In the genomic region with DNA sequence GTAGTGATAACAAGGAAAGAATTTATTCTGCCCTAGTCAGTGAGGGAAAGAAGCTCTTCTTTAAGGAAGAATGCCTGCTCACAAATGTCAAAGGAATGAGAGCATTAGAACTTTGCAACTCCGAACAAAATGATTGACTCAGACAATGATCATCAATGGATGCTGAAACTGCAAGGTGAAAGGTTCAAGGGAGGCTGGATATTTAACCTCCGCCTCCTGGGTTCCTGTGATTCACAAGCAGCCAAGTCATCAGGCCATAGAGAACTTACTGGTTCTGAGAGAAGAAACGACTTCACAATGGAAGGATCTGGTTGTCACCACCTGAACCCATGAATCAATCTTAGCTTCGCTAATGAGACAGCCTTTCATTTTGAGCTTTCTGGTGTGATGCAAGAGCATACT, we compare ENCODE assay signal across 22 cellular contexts. TPM values are rescaled to one million over a fixed set of nuclear protein-coding genes. Genes with fewer than 3 reads are reported as not detected.
DNase-seq lines count a peak whose midpoint lies in the region; ATAC-seq and TF ChIP-seq lines count a peak whose summit lies in the region.
"Had no signal": no experiment of that assay in that cellular context is flagged by ENCODE, and none has a peak within 500 bp of the region (broad histone marks: within the 10 kb centered on the region; RNA-seq: fewer than 3 reads in every experiment).

No MANE protein-coding gene starts in this region.

- no peaks in the 10 kb centered on the region for H3K9me3 Mint-ChIP-seq in HFFc6
- H3K9me3 Mint-ChIP-seq: activated B cell treated with CpG ODN at 0.5 μM for 24 hours; activated naive CD4-positive, alpha-beta T cell treated with anti-CD3 and anti-CD28 coated beads, Interleukin-2, amount 50 U/mL, for 24 hours; memory B cell; neural crest cell had no signal

- H3K9me3 ChIP-seq in spleen: peaks cover 0 to 5% (median 0%) of the 10 kb centered on the region in 8 donors
- H3K9me3 ChIP-seq: transverse colon had no signal

- TF ChIP-seq CTCF in AG09309 (IDR thresholded peaks at IDR 0.05; ENCODE audit: control insufficient read depth, insufficient read depth, low read depth, low read length, missing control alignments) (no peak), HFFc6 (IDR thresholded peaks at IDR 0.05) (no peak), brain microvascular endothelial cell (IDR thresholded peaks at IDR 0.05; ENCODE audit: low read depth, low read length, missing control alignments) (no peak), spleen (IDR thresholded peaks at IDR 0.05 in 8 of 11, conservative IDR thresholded peaks at IDR 0.05 in 3 of 11) (no peak)

- H3K4me1 ChIP-seq in spleen: no peaks in the 10 kb centered on the region

- H3K27ac ChIP-seq in brain microvascular endothelial cell (peak overlapping the region; percentile 15), spleen (no peak overlapping the region)
- H3K27ac ChIP-seq: cardiac muscle cell, transverse colon had no signal

- H3K4me1 Mint-ChIP-seq in HFFc6 (ENCODE audit: low read depth): peaks cover 23% of the 10 kb centered on the region
- H3K4me1 Mint-ChIP-seq: activated B cell treated with CpG ODN at 0.5 μM for 24 hours; activated naive CD4-positive, alpha-beta T cell treated with anti-CD3 and anti-CD28 coated beads, Interleukin-2, amount 50 U/mL, for 24 hours; memory B cell; neural crest cell had no signal

- no peak for TF ChIP-seq POLR2A in spleen (IDR thresholded peaks at IDR 0.05)

- no peaks in the 10 kb centered on the region for H3K36me3 Mint-ChIP-seq in HFFc6 (ENCODE audit: low read depth)
- H3K36me3 Mint-ChIP-seq: activated naive CD4-positive, alpha-beta T cell treated with anti-CD3 and anti-CD28 coated beads, Interleukin-2, amount 50 U/mL, for 24 hours; memory B cell had no signal

- 0 out of 2 replicates have a peak, but pooled peaks cover 2% of the 10 kb centered on the region for H3K27me3 Mint-ChIP-seq in HFFc6 (ENCODE audit: insufficient read depth)

- no peak overlapping the region for H3K4me3 ChIP-seq in AG09309 (ENCODE audit: control insufficient read depth, low read depth, low read length)
- H3K4me3 ChIP-seq in brain microvascular endothelial cell (ENCODE audit: low read depth, low read length): no peak overlapping the region
- no peak overlapping the region for H3K4me3 ChIP-seq in spleen
- H3K4me3 ChIP-seq: cardiac muscle cell, transverse colon had no signal

- H3K4me3 Mint-ChIP-seq in HFFc6: peak overlapping the region; percentile 13
- H3K4me3 Mint-ChIP-seq: activated B cell treated with CpG ODN at 0.5 μM for 24 hours; activated naive CD4-positive, alpha-beta T cell treated with anti-CD3 and anti-CD28 coated beads, Interleukin-2, amount 50 U/mL, for 24 hours; memory B cell; neural crest cell had no signal

- no peaks in the 10 kb centered on the region for H3K27me3 ChIP-seq in brain microvascular endothelial cell (replicated peaks)
- peaks cover 0 to 23% (median 5%) of the 10 kb centered on the region in 7 donors for H3K27me3 ChIP-seq in spleen (replicated peaks in 1 of 7)
- H3K27me3 ChIP-seq: cardiac muscle cell, transverse colon had no signal

- H3K36me3 ChIP-seq in brain microvascular endothelial cell (replicated peaks) (no peaks in the 10 kb centered on the region), spleen (no peaks in the 10 kb centered on the region)
- H3K36me3 ChIP-seq: cardiac muscle cell, transverse colon had no signal

- no peak for ATAC-seq in GM19452 (IDR thresholded peaks at IDR 0.05; ENCODE audit: unreplicated experiment)
- ATAC-seq: right cardiac atrium had no signal

- peak overlapping the region; percentile 67 for H3K27ac Mint-ChIP-seq in HFFc6
- H3K27ac Mint-ChIP-seq: activated B cell treated with CpG ODN at 0.5 μM for 24 hours; activated naive CD4-positive, alpha-beta T cell treated with anti-CD3 and anti-CD28 coated beads, Interleukin-2, amount 50 U/mL, for 24 hours; memory B cell had no signal

- DNase-seq in AG09309 (ENCODE audit: low read depth): peak; percentile 38
- peak; percentile 86 for DNase-seq in HFFc6
- peak; percentile 65 for DNase-seq in brain microvascular endothelial cell
- DNase-seq in kidney glomerular epithelial cell (lab: John Stamatoyannopoulos, UW): peak; percentile 64
- no peak for DNase-seq in NCI-H2107 (lab: John Stamatoyannopoulos, UW)
- DNase-seq in spleen: no peak
- DNase-seq in midbrain (lab: John Stamatoyannopoulos, UW): no peak
- DNase-seq: activated B cell treated with CpG ODN at 0.5 μM for 24 hours; activated CD8-positive, alpha-beta memory T cell treated with anti-CD3 and anti-CD28 coated beads, Interleukin-2, amount 50 U/mL, for 4 hours; C1 segment of cervical spinal cord; DMS79 treated with DMSO at 0.1 percent for 48 hours; effector CD8-positive, alpha-beta T cell; NCI-H2029; NCI-H69; right cardiac atrium; stimulated activated CD4-positive, alpha-beta T cell treated with anti-CD3 and anti-CD28 coated beads, Interleukin-2, amount 100 ng/mL, for 48 hours; transverse colon had no signal

- intact Hi-C loops in spleen (cut with DNase I; ENCODE audit: low total_unique reads): no loop called here

- WGBS in spleen, 5 donors: 63 to 79% (median 68%) methylated on average over 4 of the region's 4 CpGs

- in situ Hi-C loops in brain microvascular endothelial cell (cut with HindIII; ENCODE audit: low pct_ligation_motif_present, low sequenced_read_pairs): no loop called here

RNA-seq across cellular contexts. Expression of gene SCNN1B, which starts 16.0 kb away (rescaled TPM):
- total RNA-seq in HFFc6 (2021; fragmentation: NEBNext Ultra II Directional; extraction: Animal tissue kit (Norgen Biotek cat#: 25700)): not detected
- total RNA-seq in spleen: 1 to 10 TPM in 6 of 7 donors, under 1 TPM in 1; 0.97 to 6.3 (median 3.5) TPM
- polyA plus RNA-seq in spleen: 1 to 10 TPM in 1 of 3 donors, under 1 TPM in 2; 0.80 to 2.6 (median 1.00) TPM
- total RNA-seq: activated B cell treated with CpG ODN at 0.5 μM for 24 hours, cardiac muscle cell, neural crest cell had no signal
- polyA plus RNA-seq: cardiac muscle cell had no signal

Comparison
In these comparisons a context has a peak if more than half of its experiments do, and no peak if none do; other contexts are left out.
1. DNase-seq: peak in AG09309 (single experiment), HFFc6 (single experiment), brain microvascular endothelial cell (single experiment) and kidney glomerular epithelial cell (single experiment); none in NCI-H2107 (single experiment), spleen (single experiment) and midbrain (single experiment).